Comparison of ENCODE assay signal across 3 cellular contexts in genomic region chr13:26324294-26324693, GRCh38.
TF ChIP-seq lines count a peak whose summit lies in the region.

No MANE protein-coding gene starts in this region.

TF ChIP-seq in SK-N-SH, 30 proteins besides CTCF, POLR2A, EP300 and RAD21 (continued from another document):
- TF ChIP-seq, protein P1, sequence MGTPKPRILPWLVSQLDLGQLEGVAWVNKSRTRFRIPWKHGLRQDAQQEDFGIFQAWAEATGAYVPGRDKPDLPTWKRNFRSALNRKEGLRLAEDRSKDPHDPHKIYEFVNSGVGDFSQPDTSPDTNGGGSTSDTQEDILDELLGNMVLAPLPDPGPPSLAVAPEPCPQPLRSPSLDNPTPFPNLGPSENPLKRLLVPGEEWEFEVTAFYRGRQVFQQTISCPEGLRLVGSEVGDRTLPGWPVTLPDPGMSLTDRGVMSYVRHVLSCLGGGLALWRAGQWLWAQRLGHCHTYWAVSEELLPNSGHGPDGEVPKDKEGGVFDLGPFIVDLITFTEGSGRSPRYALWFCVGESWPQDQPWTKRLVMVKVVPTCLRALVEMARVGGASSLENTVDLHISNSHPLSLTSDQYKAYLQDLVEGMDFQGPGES (IDR thresholded peaks at IDR 0.05; ENCODE audit: low read depth, low read length) = no peak
- TF ChIP-seq SIN3A (IDR thresholded peaks at IDR 0.05; ENCODE audit: borderline replicate concordance, low read depth, low read length) = no peak
TF ChIP-seq in SK-N-SH: peak in this region for 0.

TF ChIP-seq in SK-N-SH treated with all-trans-retinoic acid at 6 μM for 48 hours, 23 proteins besides CTCF, POLR2A, EP300 and RAD21 (continued from another document):
- TF ChIP-seq TSHZ2 (CRISPR knock-in tag; IDR thresholded peaks at IDR 0.05) (no peak), RARB (CRISPR knock-in tag; IDR thresholded peaks at IDR 0.05) (no peak), ZFP30 (CRISPR knock-in tag; IDR thresholded peaks at IDR 0.05) (no peak), ZNF565 (CRISPR knock-in tag; conservative IDR thresholded peaks at IDR 0.05; ENCODE audit: low read depth) (no peak), GLIS3 (CRISPR knock-in tag; IDR thresholded peaks at IDR 0.05) (no peak), PPARA (CRISPR knock-in tag; IDR thresholded peaks at IDR 0.05; ENCODE audit: borderline replicate concordance) (no peak), TCF4 (CRISPR knock-in tag; IDR thresholded peaks at IDR 0.05; ENCODE audit: borderline replicate concordance) (no peak), CSDC2 (CRISPR knock-in tag; IDR thresholded peaks at IDR 0.05) (no peak), ESRRG (CRISPR knock-in tag; IDR thresholded peaks at IDR 0.05) (no peak), CREB5 (CRISPR knock-in tag; IDR thresholded peaks at IDR 0.05; ENCODE audit: low read depth) (no peak), ARNTL (CRISPR knock-in tag; IDR thresholded peaks at IDR 0.05; ENCODE audit: borderline replicate concordance, low read depth) (no peak)

TF ChIP-seq in WTC11, 78 proteins besides CTCF, POLR2A, EP300 and RAD21 (continued from another document):
- TF ChIP-seq, protein P2, sequence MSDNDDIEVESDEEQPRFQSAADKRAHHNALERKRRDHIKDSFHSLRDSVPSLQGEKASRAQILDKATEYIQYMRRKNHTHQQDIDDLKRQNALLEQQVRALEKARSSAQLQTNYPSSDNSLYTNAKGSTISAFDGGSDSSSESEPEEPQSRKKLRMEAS (CRISPR knock-in tag; IDR thresholded peaks at IDR 0.05) = no peak
- TF ChIP-seq ZBTB21 (CRISPR knock-in tag; IDR thresholded peaks at IDR 0.05; ENCODE audit: borderline replicate concordance) (no peak), ZNF263 (CRISPR knock-in tag; IDR thresholded peaks at IDR 0.05; ENCODE audit: low read depth) (no peak), ZSCAN18 (CRISPR knock-in tag; IDR thresholded peaks at IDR 0.05) (no peak), SP1 (CRISPR knock-in tag; conservative IDR thresholded peaks at IDR 0.05) (no peak)
